ENCODE assay signal across 16 cellular contexts in the genomic region with DNA sequence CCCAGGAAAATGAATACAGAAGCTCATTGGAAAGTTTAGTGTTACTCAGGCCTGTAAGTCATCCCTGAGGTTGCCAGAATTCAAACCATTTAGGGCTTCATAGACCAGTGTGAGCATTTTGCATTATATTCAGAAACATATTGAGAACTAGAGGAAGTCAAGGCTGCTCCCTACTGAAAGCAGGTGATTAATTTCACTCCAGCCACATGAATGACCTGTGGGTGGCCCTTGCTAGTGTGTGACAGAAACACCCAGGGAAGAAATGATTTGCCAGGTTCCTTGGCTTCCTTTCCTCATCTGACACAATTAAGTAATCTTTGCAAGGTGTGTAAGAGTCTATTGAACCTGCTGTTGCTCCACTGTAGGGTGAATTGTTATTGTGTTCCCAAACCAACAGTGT.
DNase-seq lines count a peak whose midpoint lies in the region; ATAC-seq and TF ChIP-seq lines count a peak whose summit lies in the region.
"Had no signal": no experiment of that assay in that cellular context is flagged by ENCODE, and none has a peak within 500 bp of the region (broad histone marks: within the 10 kb centered on the region; RNA-seq: fewer than 3 reads in every experiment).

No MANE protein-coding gene starts in this region.

- H3K79me2 ChIP-seq in SK-N-SH (ENCODE audit: insufficient read depth) = no peaks in the 10 kb centered on the region
- no peaks in the 10 kb centered on the region for H3K79me2 ChIP-seq in osteoblast (ENCODE audit: insufficient read depth, low read length)

- no peak overlapping the region for H3K4me2 ChIP-seq in SK-N-SH
- H3K4me2 ChIP-seq in osteoblast (ENCODE audit: insufficient read depth, low read length) = no peak overlapping the region
- H3K4me2 ChIP-seq: BLaER1 treated with 17β-estradiol and CSF1 and Interleukin-3, amounts not matched to agents 10 nM and 100 nM had no signal

- CTCF ChIA-PET in SK-N-SH (lab: Yijun Ruan, JAX) = interaction anchor here (1.0 to 1.8 kb wide), 4 partner anchors 8 to 468 kb away, joined by 4 to 5 read pairs (median 4); no protein-coding TSS in a partner anchor

- no peaks in the 10 kb centered on the region for H3K36me3 ChIP-seq in SK-N-SH (replicated peaks in 1 of 2; ENCODE audit: control insufficient read depth in 1 of 2, insufficient read depth in 2 of 2, low read length in 1 of 2)
- H3K36me3 ChIP-seq in osteoblast (ENCODE audit: insufficient read depth, low read length) = no peaks in the 10 kb centered on the region
- H3K36me3 ChIP-seq: BLaER1 treated with 17β-estradiol and CSF1 and Interleukin-3, amounts not matched to agents 10 nM and 100 nM; stomach had no signal

- no peak overlapping the region for H3K27ac Mint-ChIP-seq in activated naive CD8-positive, alpha-beta T cell treated with anti-CD3 and anti-CD28 coated beads for 36 hours
- H3K27ac Mint-ChIP-seq: activated CD4-positive, alpha-beta T cell treated with anti-CD3 and anti-CD28 coated beads, Interleukin-2, amount 10 ng/mL, durations not matched to agents 7 days and 5 days had no signal

- H4K20me1 ChIP-seq in SK-N-SH (ENCODE audit: insufficient read depth) (no peaks in the 10 kb centered on the region), osteoblast (ENCODE audit: insufficient read depth, low read length) (no peaks in the 10 kb centered on the region)
- H4K20me1 ChIP-seq: BLaER1 treated with 17β-estradiol and CSF1 and Interleukin-3, amounts not matched to agents 10 nM and 100 nM had no signal

- no peaks in the 10 kb centered on the region for H3K9me3 Mint-ChIP-seq in activated naive CD8-positive, alpha-beta T cell treated with anti-CD3 and anti-CD28 coated beads for 36 hours
- H3K9me3 Mint-ChIP-seq: activated CD4-positive, alpha-beta T cell treated with anti-CD3 and anti-CD28 coated beads, Interleukin-2, amount 10 ng/mL, durations not matched to agents 7 days and 5 days; nephron progenitor cell had no signal

- H3K27me3 Mint-ChIP-seq in activated naive CD8-positive, alpha-beta T cell treated with anti-CD3 and anti-CD28 coated beads for 36 hours = peaks cover 38% of the 10 kb centered on the region

- H3K9me3 ChIP-seq in SK-N-SH (no peaks in the 10 kb centered on the region), osteoblast (ENCODE audit: low read depth, low read length) (no peaks in the 10 kb centered on the region)
- H3K9me3 ChIP-seq: BLaER1 treated with 17β-estradiol and CSF1 and Interleukin-3, amounts not matched to agents 10 nM and 100 nM; stomach had no signal

- H2AFZ ChIP-seq in SK-N-SH (ENCODE audit: low read depth) = no peak overlapping the region
- H2AFZ ChIP-seq in osteoblast (ENCODE audit: low read length) = no peak overlapping the region

- H3K4me1 ChIP-seq in SK-N-SH (ENCODE audit: control insufficient read depth in 1 of 2, insufficient read depth in 2 of 2, low read depth in 1 of 2, low read length in 1 of 2) (no peaks in the 10 kb centered on the region), osteoblast (ENCODE audit: insufficient read depth, low read length) (no peaks in the 10 kb centered on the region)
- H3K4me1 ChIP-seq: stomach had no signal

- peak; percentile 89 for ATAC-seq in GM18861 (IDR thresholded peaks at IDR 0.05; ENCODE audit: unreplicated experiment)
- ATAC-seq in GM19463 (IDR thresholded peaks at IDR 0.05; ENCODE audit: unreplicated experiment) = peak; percentile 87
- ATAC-seq in HG02885 (IDR thresholded peaks at IDR 0.05; ENCODE audit: poor library complexity, unreplicated experiment) = peak; percentile 82
- ATAC-seq: Panc1, sciatic nerve had no signal

- no peak for TF ChIP-seq RAD21 in SK-N-SH (IDR thresholded peaks at IDR 0.05; ENCODE audit: low read length)

- peaks cover 13% of the 10 kb centered on the region for H3K4me1 Mint-ChIP-seq in activated naive CD8-positive, alpha-beta T cell treated with anti-CD3 and anti-CD28 coated beads for 36 hours
- H3K4me1 Mint-ChIP-seq: activated CD4-positive, alpha-beta T cell treated with anti-CD3 and anti-CD28 coated beads, Interleukin-2, amount 10 ng/mL, durations not matched to agents 7 days and 5 days; nephron progenitor cell had no signal

- no peak for TF ChIP-seq EP300 in SK-N-SH (IDR thresholded peaks at IDR 0.05; ENCODE audit: borderline replicate concordance in 1 of 2, low read depth in 1 of 2, low read length in 1 of 2)

- H3K27ac ChIP-seq in SK-N-SH (ENCODE audit: low read depth in 2 of 2, low read length in 1 of 2) = no peak overlapping the region
- H3K27ac ChIP-seq in osteoblast (ENCODE audit: low read depth, low read length) = no peak overlapping the region
- H3K27ac ChIP-seq: BLaER1 treated with 17β-estradiol and CSF1 and Interleukin-3, amounts not matched to agents 10 nM and 100 nM; stomach had no signal

- H3F3A ChIP-seq in SK-N-SH (replicated peaks; ENCODE audit: insufficient read depth) = no peaks in the 10 kb centered on the region

- no peak overlapping the region for H3K9ac ChIP-seq in SK-N-SH
- H3K9ac ChIP-seq: BLaER1 treated with 17β-estradiol and CSF1 and Interleukin-3, amounts not matched to agents 10 nM and 100 nM had no signal

- no peak for TF ChIP-seq CTCF in SK-N-SH (IDR thresholded peaks at IDR 0.05)
- TF ChIP-seq CTCF in osteoblast (IDR thresholded peaks at IDR 0.05; ENCODE audit: extremely low read depth, low read depth, low read length) = no peak

- no peak overlapping the region for H3K4me3 Mint-ChIP-seq in activated naive CD8-positive, alpha-beta T cell treated with anti-CD3 and anti-CD28 coated beads for 36 hours
- H3K4me3 Mint-ChIP-seq: activated CD4-positive, alpha-beta T cell treated with anti-CD3 and anti-CD28 coated beads, Interleukin-2, amount 10 ng/mL, durations not matched to agents 7 days and 5 days; nephron progenitor cell had no signal

- no peak overlapping the region for H3K4me3 ChIP-seq in SK-N-SH (ENCODE audit: low read depth in 2 of 2, low read length in 1 of 2)
- no peak overlapping the region for H3K4me3 ChIP-seq in osteoblast (ENCODE audit: insufficient read depth, low read length)
- H3K4me3 ChIP-seq: BLaER1 treated with 17β-estradiol and CSF1 and Interleukin-3, amounts not matched to agents 10 nM and 100 nM; stomach had no signal

- no peaks in the 10 kb centered on the region for H3K27me3 ChIP-seq in SK-N-SH (ENCODE audit: insufficient read depth)
- no peaks in the 10 kb centered on the region for H3K27me3 ChIP-seq in osteoblast (ENCODE audit: insufficient read depth, low read length)
- H3K27me3 ChIP-seq: stomach had no signal

- H3K9me2 ChIP-seq in SK-N-SH = no peaks in the 10 kb centered on the region

- peak; percentile 10 for DNase-seq in activated naive CD8-positive, alpha-beta T cell treated with anti-CD3 and anti-CD28 coated beads for 36 hours
- DNase-seq in stimulated activated CD4-positive, alpha-beta T cell treated with anti-CD3 and anti-CD28 coated beads, Interleukin-4, amount 100 ng/mL, for 1 hour = no peak
- DNase-seq in SK-N-SH (no peak), osteoblast (ENCODE audit: insufficient read length, low spot score, missing footprints) (no peak)
- DNase-seq: activated CD4-positive, alpha-beta T cell treated with anti-CD3 and anti-CD28 coated beads, Interleukin-2, amount 10 ng/mL, durations not matched to agents 7 days and 5 days; activated gamma-delta T cell; effector CD4-positive, alpha-beta T cell; NCI-H1105 treated with DMSO at 0.1 percent for 48 hours; nephron progenitor cell; stomach had no signal

- POLR2A ChIA-PET in SK-N-SH (lab: Yijun Ruan, JAX) = no interaction called here

- no peaks in the 10 kb centered on the region for H3K36me3 Mint-ChIP-seq in activated naive CD8-positive, alpha-beta T cell treated with anti-CD3 and anti-CD28 coated beads for 36 hours

TF ChIP-seq in SK-N-SH, 30 proteins besides CTCF, POLR2A, EP300 and RAD21:
- TF ChIP-seq NFIC (IDR thresholded peaks at IDR 0.05; ENCODE audit: borderline replicate concordance) (no peak), JUND (IDR thresholded peaks at IDR 0.05) (no peak), GABPA (IDR thresholded peaks at IDR 0.05; ENCODE audit: low read depth) (no peak), RCOR1 (IDR thresholded peaks at IDR 0.05; ENCODE audit: low read length) (no peak), TEAD4 (IDR thresholded peaks at IDR 0.05; ENCODE audit: borderline replicate concordance, insufficient read depth) (no peak), MXI1 (IDR thresholded peaks at IDR 0.05; ENCODE audit: low read depth, low read length) (no peak), SMC3 (IDR thresholded peaks at IDR 0.05; ENCODE audit: low read depth, low read length) (no peak), SIN3A (IDR thresholded peaks at IDR 0.05; ENCODE audit: borderline replicate concordance, low read depth, low read length) (no peak), CHD2 (IDR thresholded peaks at IDR 0.05; ENCODE audit: low read length, partially characterized antibody) (no peak)
TF ChIP-seq in SK-N-SH: peak in this region for 0.
